ENCODE assay signal across 12 cellular contexts in genomic region chr12:12979731-12980259, GRCh38. TPM values are rescaled to one million over a fixed set of nuclear protein-coding genes. Genes with fewer than 3 reads are reported as not detected.
DNase-seq lines count a peak whose midpoint lies in the region; ATAC-seq and TF ChIP-seq lines count a peak whose summit lies in the region.
"Had no signal": no experiment of that assay in that cellular context is flagged by ENCODE, and none has a peak within 500 bp of the region (broad histone marks: within the 10 kb centered on the region; RNA-seq: fewer than 3 reads in every experiment).

No MANE protein-coding gene starts in this region.

- no peaks in the 10 kb centered on the region for H3K4me1 ChIP-seq in psoas muscle
- H3K4me1 ChIP-seq: prostate gland had no signal

- no peak overlapping the region for H3K4me3 ChIP-seq in psoas muscle
- H3K4me3 ChIP-seq: prostate gland had no signal

- no peak for TF ChIP-seq CTCF in psoas muscle (IDR thresholded peaks at IDR 0.05)

- H3K9me3 Mint-ChIP-seq in activated T-cell treated with anti-CD3 and anti-CD28 coated beads, Interleukin-2, amount 50 U/mL, for 24 hours, result no peaks in the 10 kb centered on the region
- H3K9me3 Mint-ChIP-seq: effector memory CD8-positive, alpha-beta T cell had no signal

- H3K36me3 Mint-ChIP-seq in activated T-cell treated with anti-CD3 and anti-CD28 coated beads, Interleukin-2, amount 50 U/mL, for 24 hours (ENCODE audit: low read depth), result peaks cover 22% of the 10 kb centered on the region

- no peaks in the 10 kb centered on the region for H3K27me3 Mint-ChIP-seq in activated T-cell treated with anti-CD3 and anti-CD28 coated beads, Interleukin-2, amount 50 U/mL, for 24 hours
- H3K27me3 Mint-ChIP-seq: effector memory CD8-positive, alpha-beta T cell had no signal

- H3K9me3 ChIP-seq in psoas muscle, result no peaks in the 10 kb centered on the region
- H3K9me3 ChIP-seq: prostate gland had no signal

- H3K27ac ChIP-seq in psoas muscle, result no peak overlapping the region
- H3K27ac ChIP-seq: prostate gland had no signal

- no peak overlapping the region for H3K27ac Mint-ChIP-seq in activated T-cell treated with anti-CD3 and anti-CD28 coated beads, Interleukin-2, amount 50 U/mL, for 24 hours
- H3K27ac Mint-ChIP-seq: effector memory CD8-positive, alpha-beta T cell had no signal

- peak in 3 of 4 donors; percentile 19 to 41 (median 33) for ATAC-seq in psoas muscle
- ATAC-seq in HG02884 (IDR thresholded peaks at IDR 0.05; ENCODE audit: unreplicated experiment), result no peak
- ATAC-seq: effector memory CD8-positive, alpha-beta T cell had no signal

- 61 to 73% (median 72%) methylated on average over 4 of the region's 4 CpGs for WGBS in psoas muscle, 3 donors

- no peak overlapping the region for H3K4me3 Mint-ChIP-seq in activated T-cell treated with anti-CD3 and anti-CD28 coated beads, Interleukin-2, amount 50 U/mL, for 24 hours
- H3K4me3 Mint-ChIP-seq: effector memory CD8-positive, alpha-beta T cell had no signal

- intact Hi-C loops in psoas muscle (cut with DNase I), result loop anchor here (10.0 kb wide), 2 partner anchors 145 to 185 kb away; no protein-coding TSS in a partner anchor

- peaks cover 2 to 44% of the 10 kb centered on the region in 2 donors for H3K36me3 ChIP-seq in psoas muscle (ENCODE audit: insufficient read depth in 1 of 2, low read depth in 1 of 2)
- H3K36me3 ChIP-seq: prostate gland had no signal

- DNase-seq in EH (ENCODE audit: low read depth) (peak; percentile 98), amniotic stem cell (lab: John Stamatoyannopoulos, UW) (peak; percentile 94), globus pallidus (ENCODE audit: low spot score) (peak; percentile 58), psoas muscle (no peak), NCI-H2081 (lab: John Stamatoyannopoulos, UW) (no peak)
- DNase-seq in activated T-cell treated with anti-CD3 and anti-CD28 coated beads, Interleukin-2, amount 50 U/mL, for 24 hours, result no peak
- no peak for DNase-seq in activated CD4-positive, CD25-positive, alpha-beta regulatory T cell treated with anti-CD3 and anti-CD28 coated beads, Interleukin-2, amount 50 U/mL, for 72 hours
- DNase-seq: DND-41; effector memory CD8-positive, alpha-beta T cell; NCI-H524 had no signal

- H3K4me1 Mint-ChIP-seq in activated T-cell treated with anti-CD3 and anti-CD28 coated beads, Interleukin-2, amount 50 U/mL, for 24 hours (ENCODE audit: low read depth), result no peaks in the 10 kb centered on the region

- H3K27me3 ChIP-seq in psoas muscle (ENCODE audit: insufficient read depth in 3 of 3, low read length in 2 of 3), result no peaks in the 10 kb centered on the region

RNA-seq across cellular contexts. Expression of gene HEBP1, which starts 20.3 kb away (rescaled TPM):
- 10 to 100 TPM; 27.0 to 39.3 (median 35.5) TPM for total RNA-seq in psoas muscle
- polyA plus RNA-seq in psoas muscle, result 10 to 100 TPM; 19.4 to 38.4 (median 31.5) TPM

RNA-seq across cellular contexts. Expression of gene GPRC5D, which starts 27.8 kb away (rescaled TPM):
- not detected for total RNA-seq in psoas muscle
- not detected for polyA plus RNA-seq in psoas muscle
- total RNA-seq: prostate gland had no signal

Comparison
In these comparisons a context has a peak if more than half of its experiments do, and no peak if none do; other contexts are left out.
1. DNase-seq: peak in EH (single experiment), amniotic stem cell (single experiment) and globus pallidus (single experiment); none in psoas muscle (0 of 2), NCI-H2081 (0 of 2), activated T-cell treated with anti-CD3 and anti-CD28 coated beads, Interleukin-2, amount 50 U/mL, for 24 hours (single experiment) and activated CD4-positive, CD25-positive, alpha-beta regulatory T cell treated with anti-CD3 and anti-CD28 coated beads, Interleukin-2, amount 50 U/mL, for 72 hours (single experiment).